In the genomic region with DNA sequence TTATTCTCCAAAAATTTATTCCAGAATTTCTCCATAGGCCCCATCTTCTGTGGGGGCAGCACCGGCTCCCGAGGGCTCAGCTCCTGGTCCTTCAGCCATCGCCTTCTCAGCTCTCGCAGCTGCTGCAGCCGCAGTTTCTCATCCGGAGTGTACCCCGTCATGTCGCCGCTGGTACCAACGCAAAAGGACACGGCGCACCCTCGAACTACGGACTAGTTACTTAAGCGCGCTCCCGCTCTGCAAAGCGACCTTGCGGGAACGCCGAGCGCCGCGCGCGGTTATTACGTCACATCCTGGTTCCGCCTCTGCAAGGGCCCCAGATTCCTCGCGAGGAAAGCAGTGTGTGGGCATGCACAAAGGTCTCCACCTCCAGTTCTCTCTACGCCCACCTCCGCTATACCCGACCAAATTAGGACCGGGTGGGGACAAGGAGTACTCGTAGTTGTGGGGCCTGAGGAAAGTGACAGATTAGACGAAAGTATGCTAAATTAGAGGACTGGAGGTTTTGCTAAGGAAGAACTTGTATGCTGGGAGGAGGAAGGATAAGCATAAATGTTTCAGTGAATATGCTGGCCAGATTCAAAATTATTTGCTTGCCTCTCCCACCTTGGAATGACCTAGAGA, we compare ENCODE assay signal across 8 cellular contexts. TPM values are rescaled to one million over a fixed set of nuclear protein-coding genes. Genes with fewer than 3 reads are reported as not detected.
A peak's percentile ranks its signal among the peaks of the same experiment; 100 is the strongest.
DNase-seq lines count a peak whose midpoint lies in the region; ATAC-seq and TF ChIP-seq lines count a peak whose summit lies in the region.

A gene (minus strand): TSS at position 260 of the 624 bp plus-strand sequence. CDS start 99 bp downstream, at position 161.

- H3K4me3 Mint-ChIP-seq in T-helper 1 cell treated with Interleukin-12 subunit alpha and Interleukin-12 subunit beta and Interleukin-4 antibody, amounts not matched to agents 30 μg/mL and 1 μg/mL, for 36 hours, result peak within 1 kb of the TSS; percentile 98

- H3K4me3 ChIP-seq in prostate gland (peak within 1 kb of the TSS; percentile 70 to 80), urinary bladder (ENCODE audit: low read depth, low read length) (peak within 1 kb of the TSS; percentile 80)

- no peaks in the 10 kb centered on the region for H3K9me3 ChIP-seq in prostate gland

- H3K36me3 ChIP-seq in prostate gland (no peaks in the 10 kb centered on the region), urinary bladder (ENCODE audit: insufficient read depth) (no peaks in the 10 kb centered on the region)

- peak; percentile 77 for ATAC-seq in HG02884 (IDR thresholded peaks at IDR 0.05; ENCODE audit: unreplicated experiment)
- ATAC-seq in left cardiac atrium, result peak; percentile 98 to 99

- peaks cover 21% of the 10 kb centered on the region for H3K4me1 Mint-ChIP-seq in T-helper 1 cell treated with Interleukin-12 subunit alpha and Interleukin-12 subunit beta and Interleukin-4 antibody, amounts not matched to agents 30 μg/mL and 1 μg/mL, for 36 hours (ENCODE audit: low read depth)

- peaks cover 4% of the 10 kb centered on the region for H3K36me3 Mint-ChIP-seq in T-helper 1 cell treated with Interleukin-12 subunit alpha and Interleukin-12 subunit beta and Interleukin-4 antibody, amounts not matched to agents 30 μg/mL and 1 μg/mL, for 36 hours (ENCODE audit: low read depth)

- TF ChIP-seq CTCF in GM13977 (IDR thresholded peaks at IDR 0.05; ENCODE audit: extremely low read depth, insufficient read depth, missing control alignments) (no peak), prostate gland (IDR thresholded peaks at IDR 0.05) (peak in 1 of 4 experiments; percentile 11)

- in situ Hi-C loops in GM13977 (cut with MboI; ENCODE audit: low pct_unique_long_range_greater_than_20kb, low sequenced_read_pairs, unreplicated experiment), result loop anchor here (10.0 to 25.0 kb wide), 2 partner anchors 111 to 402 kb away; no protein-coding TSS in a partner anchor

- 0% methylated on average over 36 of the region's 36 CpGs for WGBS in prostate gland
- under 1% methylated on average over 36 of the region's 36 CpGs for WGBS in urinary bladder

- H3K27ac ChIP-seq in prostate gland (peak within 1 kb of the TSS; percentile 80 to 85), urinary bladder (ENCODE audit: low read depth) (peak within 1 kb of the TSS; percentile 92)

- intact Hi-C loops in left cardiac atrium (cut with DNase I) (loop anchor here in 1 of 2 donors (2.0 kb wide), 1 partner anchor 22 kb away; no protein-coding TSS in a partner anchor), prostate gland (cut with DNase I) (loop anchor here (10.0 kb wide), 2 partner anchors 48 to 138 kb away; a partner anchor contains a TSS)

- no peaks in the 10 kb centered on the region for H3K9me3 Mint-ChIP-seq in T-helper 1 cell treated with Interleukin-12 subunit alpha and Interleukin-12 subunit beta and Interleukin-4 antibody, amounts not matched to agents 30 μg/mL and 1 μg/mL, for 36 hours

- H3K4me1 ChIP-seq in prostate gland (replicated peaks) (no peaks in the 10 kb centered on the region), urinary bladder (ENCODE audit: insufficient read depth) (no peaks in the 10 kb centered on the region)

- peak within 1 kb of the TSS; percentile 98 for H3K27ac Mint-ChIP-seq in T-helper 1 cell treated with Interleukin-12 subunit alpha and Interleukin-12 subunit beta and Interleukin-4 antibody, amounts not matched to agents 30 μg/mL and 1 μg/mL, for 36 hours

- no peaks in the 10 kb centered on the region for H3K27me3 Mint-ChIP-seq in T-helper 1 cell treated with Interleukin-12 subunit alpha and Interleukin-12 subunit beta and Interleukin-4 antibody, amounts not matched to agents 30 μg/mL and 1 μg/mL, for 36 hours (ENCODE audit: low read depth)

- H3K27me3 ChIP-seq in prostate gland (replicated peaks; ENCODE audit: insufficient read depth), result no peaks in the 10 kb centered on the region

- DNase-seq in GM13977 (ENCODE audit: low spot score), result peak; percentile 90
- DNase-seq in NCI-H1694 (lab: John Stamatoyannopoulos, UW), result peak; percentile 91
- peak; percentile 84 for DNase-seq in amniotic stem cell (lab: John Stamatoyannopoulos, UW)
- DNase-seq in left cardiac atrium, result peak; percentile 96
- peak; percentile 93 for DNase-seq in prostate gland (ENCODE audit: low spot score)

- TF ChIP-seq POLR2A in prostate gland (IDR thresholded peaks at IDR 0.05), result peak; percentile 59

RNA-seq across cellular contexts. Expression of the gene that starts here (rescaled TPM):
- 100 to 1,000 TPM; 113 to 127 TPM for total RNA-seq in left cardiac atrium
- 10 to 100 TPM; 43.0 to 56.4 TPM for total RNA-seq in prostate gland
- total RNA-seq in urinary bladder, result 45.5 TPM
- 58.1 TPM for polyA plus RNA-seq in urinary bladder

Comparison
In these comparisons a context has a peak if more than half of its experiments do, and no peak if none do; other contexts are left out.
1. Peak in every context shown above with its lines: DNase-seq, ATAC-seq, H3K4me3 ChIP-seq and H3K27ac ChIP-seq.